ENCODE assay signal across 8 cellular contexts in genomic region chr11:117072517-117073218, GRCh38. TPM values are rescaled to one million over a fixed set of nuclear protein-coding genes. Genes with fewer than 3 reads are reported as not detected.
DNase-seq lines count a peak whose midpoint lies in the region; ATAC-seq, FAIRE-seq and TF ChIP-seq lines count a peak whose summit lies in the region.

No MANE protein-coding gene starts in this region.

- no peak overlapping the region for H4K8ac ChIP-seq in IMR-90 (ENCODE audit: low read depth in 2 of 2, low read length in 2 of 2)

- H2BK20ac ChIP-seq in IMR-90 (ENCODE audit: low read depth, low read length): no peak overlapping the region

- H3K4me1 ChIP-seq in IMR-90 (ENCODE audit: control insufficient read depth, insufficient read depth, low read length) (peaks cover 8% of the 10 kb centered on the region), adipocyte (ENCODE audit: control insufficient read depth, insufficient read depth, low read length) (peaks cover 52% of the 10 kb centered on the region), keratinocyte (ENCODE audit: control insufficient read depth, extremely low read depth, insufficient read depth, low read length) (peaks cover 49% of the 10 kb centered on the region)

- no CpG with 5 or more reads among the region's 3 CpGs for WGBS in IMR-90 (ENCODE audit: extremely low coverage in 2 of 2, insufficient read length in 1 of 2), 2 experiments

- no peak overlapping the region for H2BK120ac ChIP-seq in IMR-90 (ENCODE audit: low read depth, low read length)

- no peak overlapping the region for H3K4ac ChIP-seq in IMR-90 (ENCODE audit: low read depth, low read length)

- dilution Hi-C loops in IMR-90 (cut with HindIII; ENCODE audit: low sequenced_read_pairs, unreplicated experiment) (no loop called here), keratinocyte (cut with MboI; ENCODE audit: extremely low pct_ligation_motif_present, low sequenced_read_pairs) (no loop called here)

- no peaks in the 10 kb centered on the region for H3K27me3 ChIP-seq in IMR-90 (ENCODE audit: control insufficient read depth, insufficient read depth, low read length)
- H3K27me3 ChIP-seq in adipocyte (replicated peaks; ENCODE audit: control insufficient read depth, insufficient read depth, low read length): no peaks in the 10 kb centered on the region
- H3K27me3 ChIP-seq in keratinocyte (ENCODE audit: control insufficient read depth, extremely low read depth, insufficient read depth, low read length): no peaks in the 10 kb centered on the region

- H4K20me1 ChIP-seq in IMR-90 (ENCODE audit: insufficient read depth, low read length): peaks cover 46% of the 10 kb centered on the region
- no peaks in the 10 kb centered on the region for H4K20me1 ChIP-seq in keratinocyte (ENCODE audit: control insufficient read depth, extremely low read depth, insufficient read depth, low read length)

- no peak overlapping the region for H3K4me3 ChIP-seq in IMR-90 (ENCODE audit: insufficient read depth, low read depth, low read length)
- peak overlapping the region; percentile 42 for H3K4me3 ChIP-seq in adipocyte (ENCODE audit: low read length)
- H3K4me3 ChIP-seq in keratinocyte (ENCODE audit: control insufficient read depth in 2 of 3, extremely low read depth in 1 of 3, insufficient read depth in 2 of 3, low read depth in 1 of 3, low read length in 3 of 3): no peak overlapping the region

- H4K5ac ChIP-seq in IMR-90 (ENCODE audit: low read depth, low read length): no peak overlapping the region

- TF ChIP-seq POLR2A in IMR-90 (IDR thresholded peaks at IDR 0.05; ENCODE audit: low read depth, low read length): no peak

- in situ Hi-C loops in IMR-90 (cut with MboI; ENCODE audit: low sequenced_read_pairs): no loop called here
- in situ Hi-C loops in G401 (cut with HindIII; ENCODE audit: low sequenced_read_pairs): no loop called here

- ATAC-seq in IMR-90 (ENCODE audit: low read depth): peak; percentile 77

- no TSS peak for BruUV-seq in IMR-90 (replicated peaks; lab: Mats Ljungman, UMichigan)

- no peak overlapping the region for H2BK15ac ChIP-seq in IMR-90 (ENCODE audit: low read depth, low read length)

- H2AK5ac ChIP-seq in IMR-90 (ENCODE audit: low read depth, low read length): no peak overlapping the region

- POLR2A ChIA-PET in IMR-90 (lab: Charles Lee; ENCODE audit: unreplicated experiment): no interaction called here

- peaks cover 20 to 44% of the 10 kb centered on the region in 2 experiments for H3K79me1 ChIP-seq in IMR-90 (ENCODE audit: low read depth in 1 of 2, low read length in 2 of 2)

- H3K56ac ChIP-seq in IMR-90 (ENCODE audit: extremely low read depth, insufficient read depth, low read length): no peak overlapping the region

- no peak for TF ChIP-seq CTCF in IMR-90 (conservative IDR thresholded peaks at IDR 0.05; ENCODE audit: low read depth, low read length)
- no peak for TF ChIP-seq CTCF in keratinocyte (optimal IDR thresholded peaks at IDR 0.05 in 1 of 3, IDR thresholded peaks at IDR 0.05 in 1 of 3, conservative IDR thresholded peaks at IDR 0.05 in 1 of 3; ENCODE audit: extremely low read depth in 1 of 3, insufficient read depth in 2 of 3, low read length in 3 of 3)

- H3K18ac ChIP-seq in IMR-90 (ENCODE audit: low read depth, low read length): no peak overlapping the region

- no peak overlapping the region for H2AK9ac ChIP-seq in IMR-90 (replicated peaks; ENCODE audit: low read depth, low read length, poor library complexity)

- no peak for TF ChIP-seq RAD21 in IMR-90 (IDR thresholded peaks at IDR 0.05; ENCODE audit: low read length)

- DNase-seq in DMS53 treated with DMSO at 0.1 percent for 48 hours (lab: John Stamatoyannopoulos, UW; ENCODE audit: unreplicated experiment): peak; percentile 86
- DNase-seq in IMR-90: peak; percentile 96
- peak; percentile 87 for DNase-seq in adipocyte (ENCODE audit: low read depth)
- peak; percentile 79 for DNase-seq in keratinocyte (ENCODE audit: low read depth, low spot score)
- peak; percentile 61 for DNase-seq in urothelium cell line (ENCODE audit: low spot score)
- no peak for DNase-seq in G401 (ENCODE audit: low spot score)
- DNase-seq in iPS-NIHi11 (ENCODE audit: low spot score): no peak
- no peak for DNase-seq in GDM1 (lab: John Stamatoyannopoulos, UW)

- no peaks in the 10 kb centered on the region for H3K36me3 ChIP-seq in IMR-90 (ENCODE audit: control insufficient read depth, insufficient read depth, low read length)
- H3K36me3 ChIP-seq in adipocyte (ENCODE audit: control insufficient read depth, insufficient read depth, low read length, severe bottlenecking): no peaks in the 10 kb centered on the region
- no peaks in the 10 kb centered on the region for H3K36me3 ChIP-seq in keratinocyte (ENCODE audit: control insufficient read depth in 2 of 2, extremely low read depth in 1 of 2, insufficient read depth in 2 of 2, low read length in 2 of 2)

- H3K9ac ChIP-seq in IMR-90 (ENCODE audit: low read depth, low read length): no peak overlapping the region
- H3K9ac ChIP-seq in adipocyte (ENCODE audit: low read length): no peak overlapping the region
- no peak overlapping the region for H3K9ac ChIP-seq in keratinocyte (ENCODE audit: control insufficient read depth, extremely low read depth, insufficient read depth, low read length)

- H3K9me1 ChIP-seq in IMR-90 (ENCODE audit: insufficient read depth, low read length) (peaks cover 17% of the 10 kb centered on the region), keratinocyte (ENCODE audit: control insufficient read depth, extremely low read depth, insufficient read depth, low read length) (no peaks in the 10 kb centered on the region)

- H3K14ac ChIP-seq in IMR-90 (replicated peaks; ENCODE audit: low read depth, low read length): no peak overlapping the region

- CTCF ChIA-PET in IMR-90 (lab: Yijun Ruan, JAX): interaction anchor here (1.1 kb wide), 1 partner anchor 11 kb away, joined by 3 read pairs; no protein-coding TSS in a partner anchor

- intact Hi-C loops in IMR-90 (cut with micrococcal nuclease): no loop called here

- H4K91ac ChIP-seq in IMR-90 (ENCODE audit: insufficient read depth, low read depth, low read length): no peak overlapping the region

- no peak overlapping the region for H2AFZ ChIP-seq in IMR-90 (replicated peaks; ENCODE audit: low read length, poor library complexity)
- no peak overlapping the region for H2AFZ ChIP-seq in keratinocyte (ENCODE audit: control insufficient read depth, low read length)

- no peak overlapping the region for H3K23ac ChIP-seq in IMR-90 (ENCODE audit: low read depth, low read length)

- H2BK5ac ChIP-seq in IMR-90 (ENCODE audit: low read depth, low read length, poor library complexity, severe bottlenecking): no peak overlapping the region

- H3K9me3 ChIP-seq in IMR-90 (ENCODE audit: control insufficient read depth, insufficient read depth, low read length) (no peaks in the 10 kb centered on the region), adipocyte (ENCODE audit: control insufficient read depth, low read length) (no peaks in the 10 kb centered on the region), keratinocyte (ENCODE audit: control insufficient read depth, low read depth, low read length) (no peaks in the 10 kb centered on the region)

- H3K27ac ChIP-seq in IMR-90 (ENCODE audit: insufficient read depth, low read length): no peak overlapping the region
- peak overlapping the region; percentile 79 for H3K27ac ChIP-seq in keratinocyte (ENCODE audit: control insufficient read depth, insufficient read depth, low read length)

- FAIRE-seq in keratinocyte (lab: Jason Lieb, UNC) (peak; percentile 75), urothelium cell line (lab: Jason Lieb, UNC) (no peak)

- peaks cover 60% of the 10 kb centered on the region for H3K79me2 ChIP-seq in keratinocyte (ENCODE audit: control insufficient read depth, insufficient read depth, low read length)

- H3K4me2 ChIP-seq in IMR-90 (ENCODE audit: low read depth, low read length) (peak overlapping the region; percentile 68; the same call in 1 of the 2 replicates), keratinocyte (ENCODE audit: control insufficient read depth, extremely low read depth, insufficient read depth, low read depth, low read length) (peak overlapping the region; percentile 64)

TF ChIP-seq in IMR-90, 13 proteins besides CTCF, POLR2A, EP300 and RAD21:
- TF ChIP-seq USF2 (IDR thresholded peaks at IDR 0.05; ENCODE audit: low read depth, low read length) (no peak), FOS (IDR thresholded peaks at IDR 0.05; ENCODE audit: low read depth, low read length) (peak; percentile 99), BHLHE40 (IDR thresholded peaks at IDR 0.05; ENCODE audit: low read depth, low read length) (peak; percentile 74), MXI1 (IDR thresholded peaks at IDR 0.05; ENCODE audit: borderline replicate concordance, low read depth, low read length) (no peak), CEBPB (IDR thresholded peaks at IDR 0.05; ENCODE audit: low read depth, low read length) (peak; percentile 98), RCOR1 (IDR thresholded peaks at IDR 0.05; ENCODE audit: insufficient replicate concordance, low read length) (peak; percentile 56), MAFK (IDR thresholded peaks at IDR 0.05; ENCODE audit: low read depth, low read length) (peak; percentile 71; the same call in 1 of the 2 replicates), NFE2L2 (IDR thresholded peaks at IDR 0.05; ENCODE audit: low read depth, low read length) (peak; percentile 95)

RNA-seq across cellular contexts. Expression of gene SIK3, which starts 25.6 kb away (rescaled TPM):
- 8.2 and 17.2 TPM in 2 replicates for total RNA-seq in IMR-90 (2012; rRNA removed)
- polyA plus RNA-seq in IMR-90 (2012; rRNA removed) (7.5 and 9.1 TPM in 2 replicates), keratinocyte (4.4 to 10.7 TPM (median 8.2 TPM) in 3 replicates)
- polyA plus RNA-seq in IMR-90 (2012; cell fraction: cytosol; rRNA removed): 4.5 and 6.9 TPM in 2 replicates
- 18.6 and 18.8 TPM in 2 replicates for polyA plus RNA-seq in IMR-90 (2012; cell fraction: nucleus; rRNA removed; ENCODE audit: low replicate concordance)
- polyA plus RNA-seq in keratinocyte (2011; ENCODE audit: low read depth): 13.4 TPM
- 9.1 and 10.4 TPM in 2 replicates for polyA plus RNA-seq in keratinocyte (2011; cell fraction: cytosol; rRNA removed)
- 27.3 and 28.8 TPM in 2 replicates for polyA plus RNA-seq in keratinocyte (2011; cell fraction: nucleus; rRNA removed)
- 9.5 and 15.3 TPM in 2 replicates for polyA plus RNA-seq in keratinocyte (2012; ENCODE audit: low replicate concordance)
- polyA minus RNA-seq in keratinocyte: 14.6 to 51.7 TPM (median 22.5 TPM) in 3 replicates
- 12.1 TPM for polyA minus RNA-seq in keratinocyte (2011; cell fraction: cytosol; rRNA and poly(A)+ RNA removed)
- 21.2 and 44.1 TPM in 2 replicates for polyA minus RNA-seq in keratinocyte (2011; cell fraction: nucleus; rRNA and poly(A)+ RNA removed)
- total RNA-seq in G401 (2014; rRNA removed; shearing (Covaris generic)): 6.5 and 8.1 TPM in 2 replicates

Comparison
In these comparisons a context has a peak if more than half of its experiments do, and no peak if none do; other contexts are left out.
1. DNase-seq: peak in DMS53 treated with DMSO at 0.1 percent for 48 hours (single experiment), IMR-90 (single experiment), adipocyte (single experiment), keratinocyte (single experiment) and urothelium cell line (single experiment); none in G401 (single experiment), iPS-NIHi11 (single experiment) and GDM1 (single experiment).